8 cellular contexts compared by ENCODE assay signal in genomic region chr5:34655354-34655991, GRCh38. TPM values are rescaled to one million over a fixed set of nuclear protein-coding genes. Genes with fewer than 3 reads are reported as not detected.
DNase-seq lines count a peak whose midpoint lies in the region; ATAC-seq and TF ChIP-seq lines count a peak whose summit lies in the region.

No MANE protein-coding gene starts in this region.

- H3K36me3 ChIP-seq in CD4-positive, alpha-beta memory T cell (ENCODE audit: insufficient read depth, low read length) = no peaks in the 10 kb centered on the region
- H3K36me3 ChIP-seq in sigmoid colon = no peaks in the 10 kb centered on the region

- peaks cover 6% of the 10 kb centered on the region for H3K27me3 ChIP-seq in CD4-positive, alpha-beta memory T cell (ENCODE audit: insufficient read depth, low read length)
- H3K27me3 ChIP-seq in sigmoid colon = no peaks in the 10 kb centered on the region

- POLR2A ChIA-PET in CD4-positive, alpha-beta memory T cell (lab: Charles Lee; ENCODE audit: partially characterized antibody) = no interaction called here
- POLR2A ChIA-PET in T-cell (lab: Charles Lee) = no interaction called here

- intact Hi-C loops in CD4-positive, alpha-beta memory T cell (cut with micrococcal nuclease) = loop anchor here (2.0 to 10.0 kb wide), 2 partner anchors 183 to 269 kb away; partner anchors contain the start of genes DNAJC21 and TTC23L
- intact Hi-C loops in sigmoid colon (cut with DNase I) = loop anchor here (2.0 to 10.0 kb wide), 4 partner anchors 101 to 262 kb away; partner anchors contain the start of genes BRIX1, RAD1 and TTC23L

- no peak for TF ChIP-seq CTCF in sigmoid colon (IDR thresholded peaks at IDR 0.05)

- CTCF ChIA-PET in CD4-positive, alpha-beta memory T cell (lab: Charles Lee; ENCODE audit: partially characterized antibody) = interaction anchor here (0.7 kb wide), 1 partner anchor 21 kb away, joined by 3 read pairs; no protein-coding TSS in a partner anchor
- CTCF ChIA-PET in T-cell (lab: Charles Lee) = no interaction called here

- no peak for TF ChIP-seq POLR2A in sigmoid colon (IDR thresholded peaks at IDR 0.05)

- H3K9me3 Mint-ChIP-seq in CD4-positive, alpha-beta memory T cell = peaks cover 0 to 3% (median 0%) of the 10 kb centered on the region in 8 donors
- no peaks in the 10 kb centered on the region for H3K9me3 Mint-ChIP-seq in T-cell
- no peaks in the 10 kb centered on the region for H3K9me3 Mint-ChIP-seq in central memory CD8-positive, alpha-beta T cell

- peak; percentile 25 to 50 (median 48) for DNase-seq in CD4-positive, alpha-beta memory T cell
- DNase-seq in T-cell (peak in 15 of 34 experiments; percentile 1 to 29 (median 13)), iPS-NIHi7 (ENCODE audit: extremely low spot score) (peak; percentile 64), sigmoid colon (peak; percentile 83), mesenteric fat pad (ENCODE audit: low spot score) (no peak)
- DNase-seq in central memory CD8-positive, alpha-beta T cell (ENCODE audit: low spot score in 2 of 2) = no peak
- DNase-seq in NK-92 treated with Interleukin-12 subunit alpha and Interleukin-12 subunit beta, amount 100 ng/mL, for 24 hours (lab: John Stamatoyannopoulos, UW) = no peak

- ATAC-seq in HG03442 (IDR thresholded peaks at IDR 0.05; ENCODE audit: unreplicated experiment) = peak; percentile 37
- ATAC-seq in T-cell (replicated peaks in 1 of 4) = peak; percentile 62 to 88 (median 70)
- ATAC-seq in central memory CD8-positive, alpha-beta T cell (replicated peaks; ENCODE audit: extremely low read depth, poor library complexity, severe bottlenecking) = peak; percentile 55

- H3K4me3 ChIP-seq in CD4-positive, alpha-beta memory T cell (ENCODE audit: low read length in 2 of 2) = peak overlapping the region; percentile 55 to 77
- H3K4me3 ChIP-seq in sigmoid colon = peak overlapping the region; percentile 67 to 93 (median 82)

- peak overlapping the region; percentile 11 for H3K27ac ChIP-seq in CD4-positive, alpha-beta memory T cell (ENCODE audit: low read depth, low read length)
- peak overlapping the region; percentile 94 to 98 (median 96) for H3K27ac ChIP-seq in sigmoid colon

- 1% methylated on average over 16 of the region's 16 CpGs for WGBS in sigmoid colon, 2 donors

- peaks cover 0 to 4% of the 10 kb centered on the region in 2 donors for H3K36me3 Mint-ChIP-seq in CD4-positive, alpha-beta memory T cell
- no peaks in the 10 kb centered on the region for H3K36me3 Mint-ChIP-seq in T-cell
- peaks cover 4% of the 10 kb centered on the region for H3K36me3 Mint-ChIP-seq in central memory CD8-positive, alpha-beta T cell (ENCODE audit: insufficient read depth)

- peaks cover 15% of the 10 kb centered on the region for H3K4me1 ChIP-seq in CD4-positive, alpha-beta memory T cell (ENCODE audit: insufficient read depth, low read length)
- peaks cover 0 to 33% (median 18%) of the 10 kb centered on the region in 4 donors for H3K4me1 ChIP-seq in sigmoid colon

- no peaks in the 10 kb centered on the region for H3K9me3 ChIP-seq in CD4-positive, alpha-beta memory T cell (ENCODE audit: control insufficient read depth in 1 of 2, low read length in 2 of 2)
- H3K9me3 ChIP-seq in sigmoid colon = no peaks in the 10 kb centered on the region

- TF ChIP-seq EP300 in sigmoid colon (IDR thresholded peaks at IDR 0.05) = no peak

- peak overlapping the region; percentile 72 to 97 (median 87) for H3K27ac Mint-ChIP-seq in CD4-positive, alpha-beta memory T cell
- H3K27ac Mint-ChIP-seq in T-cell = peak overlapping the region; percentile 76 to 84
- H3K27ac Mint-ChIP-seq in central memory CD8-positive, alpha-beta T cell (ENCODE audit: low read depth) = peak overlapping the region; percentile 82

- H3K4me1 Mint-ChIP-seq in CD4-positive, alpha-beta memory T cell = peaks cover 12 to 28% (median 22%) of the 10 kb centered on the region in 4 donors
- H3K4me1 Mint-ChIP-seq in T-cell = peaks cover 21 to 26% (median 24%) of the 10 kb centered on the region in 3 donors
- H3K4me1 Mint-ChIP-seq in central memory CD8-positive, alpha-beta T cell = peaks cover 25% of the 10 kb centered on the region

- peaks cover 5 to 24% of the 10 kb centered on the region in 2 donors for H3K27me3 Mint-ChIP-seq in CD4-positive, alpha-beta memory T cell
- H3K27me3 Mint-ChIP-seq in T-cell = peaks cover 20 to 27% of the 10 kb centered on the region in 2 donors
- H3K27me3 Mint-ChIP-seq in central memory CD8-positive, alpha-beta T cell = peaks cover 47% of the 10 kb centered on the region

- peak overlapping the region; percentile 85 to 98 (median 95) for H3K4me3 Mint-ChIP-seq in CD4-positive, alpha-beta memory T cell
- peak overlapping the region; percentile 86 to 98 (median 91) for H3K4me3 Mint-ChIP-seq in T-cell
- H3K4me3 Mint-ChIP-seq in central memory CD8-positive, alpha-beta T cell = peak overlapping the region; percentile 96

RNA-seq across cellular contexts. Expression of gene RAI14, which starts 0.7 kb away (rescaled TPM):
- total RNA-seq in CD4-positive, alpha-beta memory T cell = 1 to 10 TPM; 1.9 to 2.6 TPM
- 1 to 10 TPM in 1 of 2 donors, under 1 TPM in 1; 0.15 to 2.4 TPM for polyA plus RNA-seq in CD4-positive, alpha-beta memory T cell
- total RNA-seq in T-cell (1 to 10 TPM in 2 of 5 donors, under 1 TPM in 3; 0.59 to 2.2 (median 0.96) TPM), sigmoid colon (10 to 100 TPM; 23.4 to 89.5 (median 53.4) TPM), mesenteric fat pad (33.7 TPM)
- 10 to 100 TPM in 2 of 3 donors, 1 to 10 TPM in 1; 6.7 to 17.6 (median 13.2) TPM for polyA plus RNA-seq in sigmoid colon

Comparison
In these comparisons a context has a peak if more than half of its experiments do, and no peak if none do; other contexts are left out.
1. DNase-seq: peak in CD4-positive, alpha-beta memory T cell (5 of 5), iPS-NIHi7 (single experiment) and sigmoid colon (single experiment); none in central memory CD8-positive, alpha-beta T cell (0 of 2), mesenteric fat pad (single experiment) and NK-92 treated with Interleukin-12 subunit alpha and Interleukin-12 subunit beta, amount 100 ng/mL, for 24 hours (single experiment).
2. Peak in every context shown above with its lines, with median percentiles within 50 percentile points of each other: H3K27ac Mint-ChIP-seq, H3K4me3 Mint-ChIP-seq and ATAC-seq.